ENCODE assay signal across 11 cellular contexts in genomic region chr4:154049457-154050181, GRCh38.
DNase-seq lines count a peak whose midpoint lies in the region; ATAC-seq and TF ChIP-seq lines count a peak whose summit lies in the region.
"Had no signal": no experiment of that assay in that cellular context is flagged by ENCODE, and none has a peak within 500 bp of the region (broad histone marks: within the 10 kb centered on the region; RNA-seq: fewer than 3 reads in every experiment).

No MANE protein-coding gene starts in this region.

- POLR2A ChIA-PET in A673 (lab: Charles Lee; ENCODE audit: low non-redundant PET): no interaction called here

- no peak overlapping the region for H3K27ac ChIP-seq in A673 (ENCODE audit: low read depth, low read length, poor library complexity, severe bottlenecking)
- peak overlapping the region in 3 of 4 donors; percentile 18 to 26 (median 21) for H3K27ac ChIP-seq in gastroesophageal sphincter

- H3K4me3 ChIP-seq in A673 (ENCODE audit: low read depth, low read length, poor library complexity, severe bottlenecking) (no peak overlapping the region), gastroesophageal sphincter (no peak overlapping the region)

- H3K36me3 Mint-ChIP-seq in immature natural killer cell: peaks cover 0 to 5% (median 0%) of the 10 kb centered on the region in 3 donors
- no peaks in the 10 kb centered on the region for H3K36me3 Mint-ChIP-seq in stimulated activated naive B cell treated with anti-CD40 and anti-IgM and Interleukin-4, amounts not matched to agents 10 μg/mL and 1 μg/mL and 100 μg/mL, for 72 hours
- H3K36me3 Mint-ChIP-seq: CD8-positive, alpha-beta memory T cell had no signal

- no peak overlapping the region for H3K27ac Mint-ChIP-seq in immature natural killer cell
- H3K27ac Mint-ChIP-seq in stimulated activated naive B cell treated with anti-CD40 and anti-IgM and Interleukin-4, amounts not matched to agents 10 μg/mL and 1 μg/mL and 100 μg/mL, for 72 hours: no peak overlapping the region
- H3K27ac Mint-ChIP-seq: CD8-positive, alpha-beta memory T cell; T-helper 1 cell treated with Interleukin-12 subunit alpha and Interleukin-12 subunit beta and Interleukin-4 antibody, amounts not matched to agents 30 μg/mL and 1 μg/mL, for 36 hours had no signal

- H3K27me3 ChIP-seq in A673 (replicated peaks; ENCODE audit: insufficient read depth, low read depth, low read length, poor library complexity) (no peaks in the 10 kb centered on the region), gastroesophageal sphincter (no peaks in the 10 kb centered on the region)

- H3K27me3 Mint-ChIP-seq in immature natural killer cell (ENCODE audit: low read depth in 3 of 3): peaks cover 0 to 2% (median 0%) of the 10 kb centered on the region in 3 donors
- peaks cover 0 to 12% of the 10 kb centered on the region in 2 donors for H3K27me3 Mint-ChIP-seq in stimulated activated naive B cell treated with anti-CD40 and anti-IgM and Interleukin-4, amounts not matched to agents 10 μg/mL and 1 μg/mL and 100 μg/mL, for 72 hours

- H3K9me3 ChIP-seq in A673 (ENCODE audit: low read depth, low read length, poor library complexity, severe bottlenecking) (no peaks in the 10 kb centered on the region), gastroesophageal sphincter (peaks cover 0 to 20% (median 0%) of the 10 kb centered on the region in 3 donors)

- H3K36me3 ChIP-seq in A673 (ENCODE audit: insufficient read depth, low read length, poor library complexity, severe bottlenecking): no peaks in the 10 kb centered on the region
- H3K36me3 ChIP-seq in gastroesophageal sphincter: no peaks in the 10 kb centered on the region

- TF ChIP-seq POLR2A in gastroesophageal sphincter (IDR thresholded peaks at IDR 0.05): no peak

- no peak for TF ChIP-seq EP300 in gastroesophageal sphincter (IDR thresholded peaks at IDR 0.05)

- H3K9me3 Mint-ChIP-seq in immature natural killer cell: peaks cover 9 to 24% (median 12%) of the 10 kb centered on the region in 6 donors
- peaks cover 12 to 18% of the 10 kb centered on the region in 2 donors for H3K9me3 Mint-ChIP-seq in stimulated activated naive B cell treated with anti-CD40 and anti-IgM and Interleukin-4, amounts not matched to agents 10 μg/mL and 1 μg/mL and 100 μg/mL, for 72 hours

- intact Hi-C loops in A673 (cut with micrococcal nuclease; ENCODE audit: unreplicated experiment): no loop called here

- DNase-seq in A673 (ENCODE audit: low spot score) (peak; percentile 14), GM13977 (ENCODE audit: low spot score) (peak; percentile 24), SW480 (ENCODE audit: low spot score) (peak; percentile 8), NCI-H1105 treated with DMSO at 0.1 percent for 48 hours (lab: John Stamatoyannopoulos, UW) (no peak), immature natural killer cell (no peak)
- no peak for DNase-seq in stimulated activated naive B cell treated with anti-CD40 and anti-IgM and Interleukin-4, amounts not matched to agents 10 μg/mL and 1 μg/mL and 100 μg/mL, for 72 hours
- DNase-seq: CD8-positive, alpha-beta memory T cell; NCI-H2081 had no signal

- no peak overlapping the region for H3K4me3 Mint-ChIP-seq in immature natural killer cell
- no peak overlapping the region for H3K4me3 Mint-ChIP-seq in stimulated activated naive B cell treated with anti-CD40 and anti-IgM and Interleukin-4, amounts not matched to agents 10 μg/mL and 1 μg/mL and 100 μg/mL, for 72 hours
- H3K4me3 Mint-ChIP-seq: CD8-positive, alpha-beta memory T cell; T-helper 1 cell treated with Interleukin-12 subunit alpha and Interleukin-12 subunit beta and Interleukin-4 antibody, amounts not matched to agents 30 μg/mL and 1 μg/mL, for 36 hours had no signal

- no peaks in the 10 kb centered on the region for H3K4me1 ChIP-seq in A673 (ENCODE audit: insufficient read depth, low read length, poor library complexity, severe bottlenecking)
- H3K4me1 ChIP-seq in gastroesophageal sphincter: no peaks in the 10 kb centered on the region

- in situ Hi-C loops in GM13977 (cut with MboI; ENCODE audit: low pct_unique_long_range_greater_than_20kb, low sequenced_read_pairs, unreplicated experiment): no loop called here

- BruUV-seq in A673 (replicated peaks; lab: Mats Ljungman, UMichigan): no TSS peak

- CTCF ChIA-PET in A673 (lab: Charles Lee): interaction anchor here (0.6 kb wide), 1 partner anchor 264 kb away, joined by 5 read pairs; no protein-coding TSS in a partner anchor

- peak; percentile 79 for ATAC-seq in gastroesophageal sphincter
- no peak for ATAC-seq in GM19328 (IDR thresholded peaks at IDR 0.05; ENCODE audit: unreplicated experiment)
- no peak for ATAC-seq in stimulated activated naive B cell treated with anti-CD40 and anti-IgM and Interleukin-4, amounts not matched to agents 10 μg/mL and 1 μg/mL and 100 μg/mL, for 72 hours (replicated peaks)

- no peaks in the 10 kb centered on the region for H3K4me1 Mint-ChIP-seq in immature natural killer cell
- H3K4me1 Mint-ChIP-seq in stimulated activated naive B cell treated with anti-CD40 and anti-IgM and Interleukin-4, amounts not matched to agents 10 μg/mL and 1 μg/mL and 100 μg/mL, for 72 hours: no peaks in the 10 kb centered on the region
- H3K4me1 Mint-ChIP-seq: CD8-positive, alpha-beta memory T cell had no signal

- WGBS in gastroesophageal sphincter (ENCODE audit: low coverage in 1 of 2), 2 donors: 57 to 67% methylated on average over 3 to 5 of the region's 6 CpGs

- peak; percentile 41 for TF ChIP-seq CTCF in A673 (conservative IDR thresholded peaks at IDR 0.05; ENCODE audit: low read depth, low read length)
- TF ChIP-seq CTCF in GM13977 (IDR thresholded peaks at IDR 0.05; ENCODE audit: extremely low read depth, insufficient read depth, missing control alignments): no peak
- no peak for TF ChIP-seq CTCF in gastroesophageal sphincter (IDR thresholded peaks at IDR 0.05)

Comparison
In these comparisons a context has a peak if more than half of its experiments do, and no peak if none do; other contexts are left out.
1. DNase-seq: peak in A673 (single experiment), GM13977 (single experiment) and SW480 (single experiment); none in NCI-H1105 treated with DMSO at 0.1 percent for 48 hours (single experiment), immature natural killer cell (0 of 3) and stimulated activated naive B cell treated with anti-CD40 and anti-IgM and Interleukin-4, amounts not matched to agents 10 μg/mL and 1 μg/mL and 100 μg/mL, for 72 hours (single experiment).